In genomic region chr14:53620890-53621289, GRCh38 we compare ENCODE assay signal across 27 cellular contexts.
A peak's percentile ranks its signal among the peaks of the same experiment; 100 is the strongest.
DNase-seq lines count a peak whose midpoint lies in the region; ATAC-seq and TF ChIP-seq lines count a peak whose summit lies in the region.
"Had no signal": no experiment of that assay in that cellular context is flagged by ENCODE, and none has a peak within 500 bp of the region (broad histone marks: within the 10 kb centered on the region; RNA-seq: fewer than 3 reads in every experiment).

No MANE protein-coding gene starts in this region.

- ATAC-seq in GM18511 (IDR thresholded peaks at IDR 0.05; ENCODE audit: unreplicated experiment) = peak; percentile 35
- peak; percentile 45 for ATAC-seq in HG02571 (IDR thresholded peaks at IDR 0.05; ENCODE audit: unreplicated experiment)
- ATAC-seq in HG03342 (IDR thresholded peaks at IDR 0.05; ENCODE audit: unreplicated experiment) = peak; percentile 23
- ATAC-seq in HG03571 (IDR thresholded peaks at IDR 0.05; ENCODE audit: unreplicated experiment) = no peak
- no peak for ATAC-seq in HG03159 (IDR thresholded peaks at IDR 0.05; ENCODE audit: unreplicated experiment)
- no peak for ATAC-seq in left ventricle myocardium superior
- ATAC-seq: CD8-positive, alpha-beta T cell; left lung; Panc1; stimulated activated naive CD8-positive, alpha-beta T cell treated with anti-CD3 and anti-CD28 coated beads, Interleukin-15, Interleukin-2, amounts not matched to agents 100 U/mL and 50 U/mL, for 24 hours; WTC11 had no signal

- H3K27ac Mint-ChIP-seq in nephron = peak overlapping the region in 2 of 3 experiments; percentile 90 to 91
- H3K27ac Mint-ChIP-seq: CD8-positive, alpha-beta T cell; neural progenitor cell; WTC11 had no signal

- intact Hi-C loops in left ventricle myocardium superior (cut with micrococcal nuclease) = no loop called here

- H3K4me3 Mint-ChIP-seq in nephron = no peak overlapping the region
- H3K4me3 Mint-ChIP-seq: CD8-positive, alpha-beta T cell; neural progenitor cell; WTC11 had no signal

- no peaks in the 10 kb centered on the region for H3K36me3 Mint-ChIP-seq in nephron (ENCODE audit: low read depth)
- H3K36me3 Mint-ChIP-seq: CD8-positive, alpha-beta T cell; neural progenitor cell; WTC11 had no signal

- no peaks in the 10 kb centered on the region for H3K9me3 Mint-ChIP-seq in nephron
- H3K9me3 Mint-ChIP-seq: WTC11 had no signal

- H3K4me1 Mint-ChIP-seq in nephron = peaks cover 47% of the 10 kb centered on the region
- H3K4me1 Mint-ChIP-seq: WTC11 had no signal

- DNase-seq in 8988T (no peak), left ventricle myocardium superior (no peak)
- DNase-seq: activated CD4-positive, alpha-beta T cell treated with anti-CD3 and anti-CD28 coated beads, Interleukin-2, amount 50 U/mL, for 48 hours; activated naive CD4-positive, alpha-beta T cell treated with Interleukin-2 at 50 U/mL for 16 hours; activated T-cell treated with anti-CD3 and anti-CD28 coated beads for 4 hours; amygdala; CD8-positive, alpha-beta T cell; dermis blood vessel endothelial cell; heart right ventricle; KG1; left lung; MV-4-11; NCI-H187; NCI-H2227 treated with DMSO at 0.1 percent for 48 hours; stimulated activated CD4-positive, alpha-beta T cell treated with anti-CD3 and anti-CD28 coated beads, Interleukin-2, amount 100 ng/mL, for 24 hours; stimulated activated naive CD8-positive, alpha-beta T cell treated with anti-CD3 and anti-CD28 coated beads, Interleukin-15, Interleukin-2, amounts not matched to agents 100 U/mL and 50 U/mL, for 24 hours; T-helper 2 cell; tibial artery had no signal

- TF ChIP-seq CTCF in nephron (IDR thresholded peaks at IDR 0.05; ENCODE audit: unreplicated experiment in 3 of 3) = no peak

- peaks cover 3% of the 10 kb centered on the region for H3K27me3 Mint-ChIP-seq in nephron (ENCODE audit: low read depth)

Comparison
In these comparisons a context has a peak if more than half of its experiments do, and no peak if none do; other contexts are left out.
1. ATAC-seq: peak in GM18511 (single experiment), HG02571 (single experiment) and HG03342 (single experiment); none in HG03571 (single experiment), HG03159 (single experiment) and left ventricle myocardium superior (single experiment).